ENCODE assay signal across 1 cellular context in genomic region chr17:13749566-13750235, GRCh38.
TF ChIP-seq lines count a peak whose summit lies in the region.

No MANE protein-coding gene starts in this region.

TF ChIP-seq in IMR-90, 13 proteins besides CTCF, POLR2A, EP300 and RAD21 (continued from another document):
- no peak for TF ChIP-seq NFE2L2 (IDR thresholded peaks at IDR 0.05; ENCODE audit: low read depth, low read length)
